22 cellular contexts compared by ENCODE assay signal in the genomic region with DNA sequence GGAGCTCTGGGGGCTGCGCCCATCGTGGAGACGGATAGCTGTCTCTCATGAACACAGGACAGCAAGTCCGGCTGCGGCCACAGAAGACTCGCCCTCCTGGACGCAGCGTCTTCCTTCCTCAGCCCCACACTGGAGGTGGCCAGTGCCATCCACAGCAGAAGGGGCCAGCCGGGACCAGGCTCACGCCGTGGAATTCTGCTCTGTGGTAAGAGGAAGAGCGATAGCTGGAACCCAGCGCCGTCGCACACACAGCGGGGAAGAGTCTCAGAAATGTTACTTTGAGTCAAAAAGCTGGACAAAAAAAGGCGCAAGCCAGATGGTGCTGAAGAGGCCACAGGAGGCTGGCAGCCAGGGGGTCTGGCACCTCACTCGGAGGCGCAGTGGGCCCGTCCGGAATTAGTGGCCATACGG.
"Had no signal": no experiment of that assay in that cellular context is flagged by ENCODE, and none has a peak within 500 bp of the region (broad histone marks: within the 10 kb centered on the region; RNA-seq: fewer than 3 reads in every experiment).

No MANE protein-coding gene starts in this region.

- H3K4me1 Mint-ChIP-seq: activated naive CD8-positive, alpha-beta T cell treated with anti-CD3 and anti-CD28 coated beads, Interleukin-2, amount 50 U/mL, for 24 hours had no signal

- H3K27me3 Mint-ChIP-seq: activated CD4-positive, alpha-beta T cell treated with anti-CD3 and anti-CD28 coated beads, Interleukin-2, amount 10 ng/mL, durations not matched to agents 7 days and 5 days; activated CD8-positive, alpha-beta T cell treated with anti-CD3 and anti-CD28 coated beads for 36 hours; activated naive CD8-positive, alpha-beta T cell treated with anti-CD3 and anti-CD28 coated beads, Interleukin-2, amount 50 U/mL, for 24 hours; naive B cell had no signal

- H3K27ac ChIP-seq: cardiac muscle cell, thyroid gland, upper lobe of right lung, WERI-Rb-1 had no signal

- H3K9me3 Mint-ChIP-seq: activated CD4-positive, alpha-beta T cell treated with anti-CD3 and anti-CD28 coated beads, Interleukin-2, amount 10 ng/mL, durations not matched to agents 7 days and 5 days; activated CD8-positive, alpha-beta T cell treated with anti-CD3 and anti-CD28 coated beads for 36 hours; activated naive CD8-positive, alpha-beta T cell treated with anti-CD3 and anti-CD28 coated beads, Interleukin-2, amount 50 U/mL, for 24 hours; naive B cell; T-cell; T-helper 2 cell treated with Interferon-gamma antibody and Interleukin-4, amounts not matched to agents 5 μg/mL and 100 μg/mL, for 36 hours had no signal

- H3K4me3 ChIP-seq: cardiac muscle cell, thyroid gland, upper lobe of right lung had no signal

- H3K36me3 Mint-ChIP-seq: naive B cell, T-cell had no signal

- ATAC-seq: activated naive CD8-positive, alpha-beta T cell treated with anti-CD3 and anti-CD28 coated beads, Interleukin-2, amount 50 U/mL, for 24 hours; esophagus mucosa; stimulated activated naive CD8-positive, alpha-beta T cell treated with anti-CD3 and anti-CD28 coated beads, Interleukin-15, Interleukin-2, amounts not matched to agents 100 U/mL and 50 U/mL, for 24 hours; upper lobe of right lung had no signal

- H3K27me3 ChIP-seq: cardiac muscle cell, thyroid gland had no signal

- H3K9me3 ChIP-seq: thyroid gland, upper lobe of right lung had no signal

- H3K36me3 ChIP-seq: cardiac muscle cell, thyroid gland, upper lobe of right lung, WERI-Rb-1 had no signal

- H3K4me1 ChIP-seq: thyroid gland, upper lobe of right lung had no signal

- H3K4me3 Mint-ChIP-seq: activated CD4-positive, alpha-beta T cell treated with anti-CD3 and anti-CD28 coated beads, Interleukin-2, amount 10 ng/mL, durations not matched to agents 7 days and 5 days; activated CD8-positive, alpha-beta T cell treated with anti-CD3 and anti-CD28 coated beads for 36 hours; activated naive CD8-positive, alpha-beta T cell treated with anti-CD3 and anti-CD28 coated beads, Interleukin-2, amount 50 U/mL, for 24 hours; naive B cell; T-cell; T-helper 2 cell treated with Interferon-gamma antibody and Interleukin-4, amounts not matched to agents 5 μg/mL and 100 μg/mL, for 36 hours had no signal

- H3K27ac Mint-ChIP-seq: activated CD4-positive, alpha-beta T cell treated with anti-CD3 and anti-CD28 coated beads, Interleukin-2, amount 10 ng/mL, durations not matched to agents 7 days and 5 days; activated CD8-positive, alpha-beta T cell treated with anti-CD3 and anti-CD28 coated beads for 36 hours; activated naive CD8-positive, alpha-beta T cell treated with anti-CD3 and anti-CD28 coated beads, Interleukin-2, amount 50 U/mL, for 24 hours; naive B cell; progenitor cell of endocrine pancreas; T-cell; T-helper 2 cell treated with Interferon-gamma antibody and Interleukin-4, amounts not matched to agents 5 μg/mL and 100 μg/mL, for 36 hours had no signal

- DNase-seq: activated CD4-positive, alpha-beta T cell treated with anti-CD3 and anti-CD28 coated beads, Interleukin-2, amount 10 ng/mL, durations not matched to agents 7 days and 5 days; activated CD8-positive, alpha-beta T cell treated with anti-CD3 and anti-CD28 coated beads for 36 hours; activated effector memory CD4-positive, alpha-beta T cell treated with anti-CD3 and anti-CD28 coated beads, Interleukin-2, amount 50 U/mL, for 16 hours; activated naive CD4-positive, alpha-beta T cell treated with anti-CD3 and anti-CD28 coated beads, Interleukin-2, amount 50 U/mL, for 16 hours; activated naive CD8-positive, alpha-beta T cell treated with anti-CD3 and anti-CD28 coated beads, Interleukin-2, amount 50 U/mL, for 24 hours; dermis blood vessel endothelial cell; effector CD8-positive, alpha-beta T cell; foreskin melanocyte; kidney glomerular epithelial cell; mesendoderm; naive B cell; stimulated activated CD4-positive, alpha-beta T cell treated with anti-CD3 and anti-CD28 coated beads, Interleukin-12 subunit alpha, Interleukin-12 subunit beta, amount 100 ng/mL, for 4 hours; stimulated activated CD4-positive, alpha-beta T cell treated with anti-CD3 and anti-CD28 coated beads, Interleukin-4, amount 100 ng/mL, for 4 hours; stimulated activated naive CD8-positive, alpha-beta T cell treated with anti-CD3 and anti-CD28 coated beads, Interleukin-15, Interleukin-2, amounts not matched to agents 100 U/mL and 50 U/mL, for 24 hours; thyroid gland; upper lobe of right lung; WERI-Rb-1 had no signal
